In genomic region chr2:219081096-219081495, GRCh38 we compare ENCODE assay signal across 1 cellular context.
TF ChIP-seq lines count a peak whose summit lies in the region.

No MANE protein-coding gene starts in this region.

TF ChIP-seq in HepG2, 621 proteins besides CTCF, POLR2A, EP300 and RAD21 (continued from another document and continues in another):
- TF ChIP-seq ZBED4 (CRISPR knock-in tag; IDR thresholded peaks at IDR 0.05; ENCODE audit: borderline replicate concordance) (peak; percentile 45; the same call in 1 of the 2 replicates), HOMEZ (CRISPR knock-in tag; IDR thresholded peaks at IDR 0.05; ENCODE audit: low read depth) (peak; percentile 77), ZNF788 (CRISPR knock-in tag; IDR thresholded peaks at IDR 0.05; ENCODE audit: borderline replicate concordance) (peak; percentile 56; the same call in 1 of the 2 replicates), SIN3A (IDR thresholded peaks at IDR 0.05; ENCODE audit: borderline replicate concordance, low read depth, low read length) (no peak), ZNF615 (CRISPR knock-in tag; IDR thresholded peaks at IDR 0.05; ENCODE audit: borderline replicate concordance) (0 out of 2 replicates have a peak, but pooled peaks have one; percentile 51), RXRA (CRISPR knock-in tag; IDR thresholded peaks at IDR 0.05) (peak; percentile 68; the same call in 1 of the 2 replicates), FOXP1 (IDR thresholded peaks at IDR 0.05) (no peak), FOXP1 (CRISPR knock-in tag; IDR thresholded peaks at IDR 0.05) (peak; percentile 61), TBX2 (CRISPR knock-in tag; IDR thresholded peaks at IDR 0.05; ENCODE audit: borderline replicate concordance) (peak; percentile 88), HOXA3 (CRISPR knock-in tag; IDR thresholded peaks at IDR 0.05) (peak; percentile 64; the same call in 1 of the 2 replicates), MYC (CRISPR knock-in tag; IDR thresholded peaks at IDR 0.05; ENCODE audit: borderline replicate concordance) (peak; percentile 52; the same call in 1 of the 2 replicates), FOSL2 (CRISPR knock-in tag; IDR thresholded peaks at IDR 0.05) (peak; percentile 64; the same call in 1 of the 2 replicates), MED1 (CRISPR knock-in tag; IDR thresholded peaks at IDR 0.05) (peak; percentile 35; the same call in 1 of the 2 replicates), ZNF580 (CRISPR knock-in tag; IDR thresholded peaks at IDR 0.05; ENCODE audit: borderline replicate concordance, low read depth) (peak; percentile 74; the same call in 1 of the 2 replicates), FOXO1 (CRISPR knock-in tag; IDR thresholded peaks at IDR 0.05) (peak; percentile 55), PHF21A (CRISPR knock-in tag; IDR thresholded peaks at IDR 0.05) (peak; percentile 80), TCF7 (IDR thresholded peaks at IDR 0.05; ENCODE audit: low read depth) (peak; percentile 96), ZFP36L1 (CRISPR knock-in tag; IDR thresholded peaks at IDR 0.05) (peak; percentile 41; the same call in 1 of the 2 replicates), ATRX (CRISPR knock-in tag; IDR thresholded peaks at IDR 0.05; ENCODE audit: borderline replicate concordance) (no peak), SOX6 (IDR thresholded peaks at IDR 0.05) (no peak), SOX6 (CRISPR knock-in tag; IDR thresholded peaks at IDR 0.05) (peak; percentile 97), TFE3 (CRISPR knock-in tag; IDR thresholded peaks at IDR 0.05) (0 out of 2 replicates have a peak, but pooled peaks have one; percentile 69), ZNF501 (CRISPR knock-in tag; IDR thresholded peaks at IDR 0.05) (0 out of 2 replicates have a peak, but pooled peaks have one; percentile 26), TFAP4 (IDR thresholded peaks at IDR 0.05; ENCODE audit: borderline replicate concordance, low read depth) (no peak), LCORL (IDR thresholded peaks at IDR 0.05) (no peak), LCORL (CRISPR knock-in tag; IDR thresholded peaks at IDR 0.05) (peak; percentile 82), SKIL (CRISPR knock-in tag; IDR thresholded peaks at IDR 0.05; ENCODE audit: borderline replicate concordance) (peak; percentile 27; the same call in 1 of the 2 replicates), ZNF605 (CRISPR knock-in tag; IDR thresholded peaks at IDR 0.05) (no peak), ZNF878 (CRISPR knock-in tag; IDR thresholded peaks at IDR 0.05) (0 out of 2 replicates have a peak, but pooled peaks have one; percentile 15), PHF20 (CRISPR knock-in tag; IDR thresholded peaks at IDR 0.05) (no peak), PAWR (CRISPR knock-in tag; IDR thresholded peaks at IDR 0.05; ENCODE audit: borderline replicate concordance) (no peak), ZNF503 (CRISPR knock-in tag; IDR thresholded peaks at IDR 0.05) (peak; percentile 64; the same call in 1 of the 2 replicates), ZNF609 (CRISPR knock-in tag; IDR thresholded peaks at IDR 0.05; ENCODE audit: borderline replicate concordance) (peak; percentile 80), NR2F2 (IDR thresholded peaks at IDR 0.05; ENCODE audit: borderline replicate concordance, low read depth) (peak; percentile 53; the same call in 1 of the 2 replicates), TFDP2 (CRISPR knock-in tag; IDR thresholded peaks at IDR 0.05) (no peak)
